Comparison of ENCODE assay signal across 13 cellular contexts in genomic region chr14:100049220-100049619, GRCh38. TPM values are rescaled to one million over a fixed set of nuclear protein-coding genes. Genes with fewer than 3 reads are reported as not detected.
DNase-seq lines count a peak whose midpoint lies in the region; ATAC-seq and TF ChIP-seq lines count a peak whose summit lies in the region.
"Had no signal": no experiment of that assay in that cellular context is flagged by ENCODE, and none has a peak within 500 bp of the region (broad histone marks: within the 10 kb centered on the region; RNA-seq: fewer than 3 reads in every experiment).

No MANE protein-coding gene starts in this region.

- H2BK12ac ChIP-seq in H9 (ENCODE audit: insufficient read length, low read depth, low read length) = no peak overlapping the region

- no peak overlapping the region for H3K27ac Mint-ChIP-seq in activated CD4-positive, alpha-beta T cell treated with anti-CD3 and anti-CD28 coated beads for 36 hours
- peak overlapping the region; percentile 6 to 44 for H3K27ac Mint-ChIP-seq in effector memory CD8-positive, alpha-beta T cell
- H3K27ac Mint-ChIP-seq in osteocyte (ENCODE audit: unreplicated experiment) = peak overlapping the region; percentile 84
- H3K27ac Mint-ChIP-seq in H9 = no peak overlapping the region
- H3K27ac Mint-ChIP-seq: type B pancreatic cell had no signal

- H3K36me3 ChIP-seq in SJCRH30 = no peaks in the 10 kb centered on the region

- intact Hi-C loops in activated CD4-positive, alpha-beta T cell treated with anti-CD3 and anti-CD28 coated beads for 36 hours (cut with DNase I, micrococcal nuclease) = no loop called here

- H3K4ac ChIP-seq in H9 (ENCODE audit: low read depth, low read length) = no peak overlapping the region

- peak overlapping the region; percentile 49 for H3K27ac ChIP-seq in SJCRH30
- H3K27ac ChIP-seq in H9 (ENCODE audit: insufficient read length, low read depth, low read length) = no peak overlapping the region

- no peak overlapping the region for H3K56ac ChIP-seq in H9 (ENCODE audit: insufficient read length, low read depth, low read length)

- no CpG with 5 or more reads among the region's 2 CpGs for WGBS in H9 (ENCODE audit: extremely low coverage, insufficient read length, low lambda C conversion rate)

- no peak overlapping the region for H3K9ac ChIP-seq in H9 (ENCODE audit: extremely low read depth, insufficient read length, low read length)

- no peak overlapping the region for H4K8ac ChIP-seq in H9 (replicated peaks; ENCODE audit: insufficient read length, low read depth, low read length)

- H3K23ac ChIP-seq in H9 (ENCODE audit: insufficient read length, low read depth, low read length) = no peak overlapping the region

- DNase-seq in activated CD4-positive, alpha-beta T cell treated with anti-CD3 and anti-CD28 coated beads for 36 hours = no peak
- no peak for DNase-seq in activated CD4-positive, alpha-beta T cell treated with anti-CD3 and anti-CD28 coated beads, Interleukin-2, amount 50 U/mL, for 1 hour
- peak; percentile 71 to 91 for DNase-seq in SJCRH30
- no peak for DNase-seq in effector memory CD8-positive, alpha-beta T cell
- DNase-seq in osteocyte (ENCODE audit: extremely low spot score, unreplicated experiment) = no peak
- DNase-seq in H9 = no peak
- DNase-seq in NCI-H1436 treated with DMSO at 0.1 percent for 48 hours (lab: John Stamatoyannopoulos, UW) = no peak
- no peak for DNase-seq in NCI-H146 (lab: John Stamatoyannopoulos, UW)
- DNase-seq: 8988T, NCI-H1436, NCI-H526 treated with DMSO at 0.1 percent for 48 hours, occipital lobe had no signal

- no peak overlapping the region for H2BK5ac ChIP-seq in H9 (ENCODE audit: insufficient read length, low read length)

- H3K79me1 ChIP-seq in H9 (ENCODE audit: insufficient read depth, low read depth, low read length, poor library complexity, severe bottlenecking) = no peaks in the 10 kb centered on the region

- no peak overlapping the region for H4K5ac ChIP-seq in H9 (ENCODE audit: insufficient read length, low read depth, low read length)

- no peak overlapping the region for H2BK15ac ChIP-seq in H9 (ENCODE audit: low read depth, low read length)

- ATAC-seq in activated CD4-positive, alpha-beta T cell treated with anti-CD3 and anti-CD28 coated beads for 36 hours = peak; percentile 47
- ATAC-seq in effector memory CD8-positive, alpha-beta T cell (replicated peaks) = no peak

- CTCF ChIA-PET in activated CD4-positive, alpha-beta T cell treated with anti-CD3 and anti-CD28 coated beads for 36 hours (lab: Charles Lee) = interaction anchor here (0.7 to 3.0 kb wide), 6 partner anchors 11 to 135 kb away, joined by 3 to 12 read pairs (median 4); no protein-coding TSS in a partner anchor

- H3K27me3 Mint-ChIP-seq in activated CD4-positive, alpha-beta T cell treated with anti-CD3 and anti-CD28 coated beads for 36 hours = no peaks in the 10 kb centered on the region
- no peaks in the 10 kb centered on the region for H3K27me3 Mint-ChIP-seq in effector memory CD8-positive, alpha-beta T cell
- H3K27me3 Mint-ChIP-seq in osteocyte (ENCODE audit: unreplicated experiment) (no peaks in the 10 kb centered on the region), H9 (ENCODE audit: low read depth) (no peaks in the 10 kb centered on the region)
- H3K27me3 Mint-ChIP-seq: type B pancreatic cell had no signal

- peaks cover 24% of the 10 kb centered on the region for H3K4me1 Mint-ChIP-seq in activated CD4-positive, alpha-beta T cell treated with anti-CD3 and anti-CD28 coated beads for 36 hours
- H3K4me1 Mint-ChIP-seq in effector memory CD8-positive, alpha-beta T cell (ENCODE audit: low read depth in 2 of 2) = peaks cover 9 to 25% of the 10 kb centered on the region in 2 donors
- H3K4me1 Mint-ChIP-seq in osteocyte (ENCODE audit: unreplicated experiment) (peaks cover 68% of the 10 kb centered on the region), H9 (no peaks in the 10 kb centered on the region)

- no peaks in the 10 kb centered on the region for H3K23me2 ChIP-seq in H9 (ENCODE audit: insufficient read length, low read depth, low read length, poor library complexity, severe bottlenecking)

- no peaks in the 10 kb centered on the region for H3K9me3 Mint-ChIP-seq in activated CD4-positive, alpha-beta T cell treated with anti-CD3 and anti-CD28 coated beads for 36 hours (ENCODE audit: low read depth)
- no peaks in the 10 kb centered on the region for H3K9me3 Mint-ChIP-seq in effector memory CD8-positive, alpha-beta T cell
- H3K9me3 Mint-ChIP-seq in osteocyte (ENCODE audit: unreplicated experiment) (no peaks in the 10 kb centered on the region), H9 (no peaks in the 10 kb centered on the region)

- H3K4me1 ChIP-seq in SJCRH30 (peaks cover 15% of the 10 kb centered on the region), H9 (ENCODE audit: insufficient read depth, low read length) (no peaks in the 10 kb centered on the region)

- H3K9me3 ChIP-seq in SJCRH30 (replicated peaks) = no peaks in the 10 kb centered on the region
- H3K9me3 ChIP-seq in H9 (ENCODE audit: control insufficient read depth, low read depth, low read length) = no peaks in the 10 kb centered on the region

- H3K4me2 ChIP-seq in H9 (ENCODE audit: insufficient read depth, insufficient read length, low read length) = no peak overlapping the region

- no peak for TF ChIP-seq CTCF in osteocyte (IDR thresholded peaks at IDR 0.05)
- TF ChIP-seq CTCF in H9 (conservative IDR thresholded peaks at IDR 0.05) = no peak

- no peak overlapping the region for H2BK120ac ChIP-seq in H9 (ENCODE audit: low read depth, low read length, poor library complexity, severe bottlenecking)

- H2BK20ac ChIP-seq in H9 (ENCODE audit: low read depth, low read length, poor library complexity, severe bottlenecking) = no peak overlapping the region

- H3K4me3 ChIP-seq in SJCRH30 = no peak overlapping the region

- H2AK5ac ChIP-seq in H9 (ENCODE audit: insufficient read length, low read length) = no peak overlapping the region

- POLR2A ChIA-PET in activated CD4-positive, alpha-beta T cell treated with anti-CD3 and anti-CD28 coated beads for 36 hours (lab: Charles Lee) = interaction anchor here (0.6 to 1.4 kb wide), 2 partner anchors 17 to 195 kb away, joined by 3 to 6 read pairs; no protein-coding TSS in a partner anchor

- H2AFZ ChIP-seq in H9 (ENCODE audit: low read length) = no peak overlapping the region

- H4K20me1 ChIP-seq in H9 (ENCODE audit: control insufficient read depth, insufficient read depth, insufficient read length) = no peaks in the 10 kb centered on the region

- H3K14ac ChIP-seq in H9 (ENCODE audit: insufficient read depth, low read length) = no peak overlapping the region

- H3K79me2 ChIP-seq in H9 (ENCODE audit: insufficient read depth, low read length) = no peaks in the 10 kb centered on the region

- H3K4me3 Mint-ChIP-seq in activated CD4-positive, alpha-beta T cell treated with anti-CD3 and anti-CD28 coated beads for 36 hours = no peak overlapping the region
- peak overlapping the region in 1 of 2 donors; percentile 33 for H3K4me3 Mint-ChIP-seq in effector memory CD8-positive, alpha-beta T cell
- H3K4me3 Mint-ChIP-seq in osteocyte (ENCODE audit: unreplicated experiment) (no peak overlapping the region), H9 (no peak overlapping the region)
- H3K4me3 Mint-ChIP-seq: type B pancreatic cell had no signal

- no peak overlapping the region for H3K18ac ChIP-seq in H9 (ENCODE audit: insufficient read length, low read depth, low read length)

- no peak overlapping the region for H4K91ac ChIP-seq in H9 (ENCODE audit: insufficient read length, low read depth, low read length)

- H3T11ph ChIP-seq in H9 (ENCODE audit: low read length) = no peak overlapping the region

- H3K36me3 Mint-ChIP-seq in activated CD4-positive, alpha-beta T cell treated with anti-CD3 and anti-CD28 coated beads for 36 hours (ENCODE audit: low read depth) = peaks cover 2% of the 10 kb centered on the region
- peaks cover 8% of the 10 kb centered on the region for H3K36me3 Mint-ChIP-seq in effector memory CD8-positive, alpha-beta T cell (ENCODE audit: insufficient read depth)
- no peaks in the 10 kb centered on the region for H3K36me3 Mint-ChIP-seq in osteocyte (ENCODE audit: unreplicated experiment)
- no peaks in the 10 kb centered on the region for H3K36me3 Mint-ChIP-seq in H9 (ENCODE audit: insufficient read depth in 1 of 3, low read depth in 3 of 3)

- H3K27me3 ChIP-seq in SJCRH30 = no peaks in the 10 kb centered on the region
- no peaks in the 10 kb centered on the region for H3K27me3 ChIP-seq in H9 (ENCODE audit: insufficient read depth, low read length)

RNA-seq across cellular contexts. Expression of gene EVL, which starts 16.0 kb away (rescaled TPM):
- total RNA-seq in activated CD4-positive, alpha-beta T cell treated with anti-CD3 and anti-CD28 coated beads for 36 hours = 100 to 1,000 TPM; 249 to 378 TPM
- total RNA-seq in SJCRH30 (2014; rRNA removed; shearing (Covaris generic)) = 27.1 and 31.5 TPM in 2 replicates
- total RNA-seq in osteocyte (136 and 157 TPM in 2 replicates), H9 (2021) (53.2 and 55.1 TPM in 2 replicates)

Comparison
In these comparisons a context has a peak if more than half of its experiments do, and no peak if none do; other contexts are left out.
1. DNase-seq: peak in SJCRH30 (2 of 2); none in activated CD4-positive, alpha-beta T cell treated with anti-CD3 and anti-CD28 coated beads for 36 hours (single experiment), activated CD4-positive, alpha-beta T cell treated with anti-CD3 and anti-CD28 coated beads, Interleukin-2, amount 50 U/mL, for 1 hour (single experiment), effector memory CD8-positive, alpha-beta T cell (0 of 3), osteocyte (single experiment), H9 (single experiment), NCI-H1436 treated with DMSO at 0.1 percent for 48 hours (single experiment) and NCI-H146 (single experiment).
2. H3K27ac Mint-ChIP-seq: peak in effector memory CD8-positive, alpha-beta T cell (2 of 2) and osteocyte (single experiment); none in activated CD4-positive, alpha-beta T cell treated with anti-CD3 and anti-CD28 coated beads for 36 hours (single experiment) and H9 (0 of 3).